In the genomic region with DNA sequence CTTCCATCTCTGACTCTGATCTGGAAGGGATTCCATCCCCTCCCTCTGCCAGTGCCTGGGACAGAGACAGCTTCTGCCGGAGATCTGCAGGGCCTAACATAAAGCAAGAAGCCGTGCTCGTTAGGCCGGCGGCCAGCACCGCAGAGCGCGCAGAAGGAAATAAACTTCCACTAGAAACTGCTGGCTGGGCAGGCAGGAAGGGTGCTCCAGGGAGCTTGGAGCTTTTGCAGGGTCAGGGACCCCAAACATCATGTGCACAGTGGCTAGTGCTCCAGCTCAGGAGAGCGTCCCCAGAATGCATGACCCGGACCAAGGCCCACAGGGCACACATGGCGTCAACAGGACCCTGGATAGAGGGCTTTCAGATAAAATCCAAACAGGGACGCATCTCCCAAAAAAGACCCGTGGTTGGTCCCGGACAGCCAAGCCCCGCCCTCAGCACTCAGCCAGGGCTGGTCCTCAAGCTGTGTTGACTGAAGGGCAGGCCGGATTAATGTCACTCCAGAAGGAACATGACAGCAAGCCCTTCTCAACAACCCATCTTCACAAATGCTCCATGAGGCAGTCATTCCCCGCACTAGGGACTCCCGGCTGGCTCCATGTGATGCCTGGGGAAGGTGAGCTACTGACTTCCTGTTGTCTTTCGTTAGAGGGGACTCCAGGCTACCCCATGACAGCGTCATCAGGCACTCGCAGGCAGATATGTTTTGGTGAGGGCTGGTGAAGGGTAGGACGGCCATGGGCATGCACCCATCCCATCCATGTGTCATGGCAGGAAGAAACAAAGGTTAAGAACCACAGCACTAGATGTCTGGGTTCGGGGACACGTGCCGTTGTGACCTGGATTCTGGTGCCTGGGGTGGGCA, we compare ENCODE assay signal across 18 cellular contexts.
DNase-seq lines count a peak whose midpoint lies in the region; TF ChIP-seq lines count a peak whose summit lies in the region.
"Had no signal": no experiment of that assay in that cellular context is flagged by ENCODE, and none has a peak within 500 bp of the region (broad histone marks: within the 10 kb centered on the region; RNA-seq: fewer than 3 reads in every experiment).

No MANE protein-coding gene starts in this region.

- H3K9me3 ChIP-seq in left ventricle myocardium inferior (replicated peaks) (no peaks in the 10 kb centered on the region), duodenal mucosa (ENCODE audit: control insufficient read depth in 1 of 2, low read length in 2 of 2) (no peaks in the 10 kb centered on the region)
- H3K9me3 ChIP-seq: prostate gland, SJSA1, uterus had no signal

- no peak for DNase-seq in left ventricle myocardium inferior
- DNase-seq in cardiac septum (ENCODE audit: low spot score): no peak
- DNase-seq in progenitor cell of endocrine pancreas (ENCODE audit: low spot score, unreplicated experiment): no peak
- DNase-seq in activated effector memory CD4-positive, alpha-beta T cell treated with Interleukin-2 at 50 U/mL for 16 hours: no peak
- DNase-seq in middle frontal gyrus (ENCODE audit: extremely low spot score, low spot score): no peak
- DNase-seq in NOMO-1 treated with DMSO at 0.1 percent for 48 hours (lab: John Stamatoyannopoulos, UW; ENCODE audit: unreplicated experiment): no peak
- DNase-seq: left cardiac atrium, NCI-H1048, T1000, uterus had no signal

- H3K4me1 Mint-ChIP-seq in nephron (peaks cover 50% of the 10 kb centered on the region), progenitor cell of endocrine pancreas (ENCODE audit: low read depth) (peaks cover 29% of the 10 kb centered on the region)
- H3K4me1 Mint-ChIP-seq: activated CD4-positive, alpha-beta T cell treated with anti-CD3 and anti-CD28 coated beads, Interleukin-2, amount 10 ng/mL, durations not matched to agents 24 days and 14 days; CD4-positive, alpha-beta memory T cell had no signal

- TF ChIP-seq CTCF in left ventricle myocardium inferior (IDR thresholded peaks at IDR 0.05; ENCODE audit: borderline replicate concordance): no peak
- no peak for TF ChIP-seq CTCF in nephron (IDR thresholded peaks at IDR 0.05; ENCODE audit: unreplicated experiment in 3 of 3)
- no peak for TF ChIP-seq CTCF in progenitor cell of endocrine pancreas (IDR thresholded peaks at IDR 0.05; ENCODE audit: unreplicated experiment)

- H3K27me3 ChIP-seq in left ventricle myocardium inferior (ENCODE audit: low read depth) (no peaks in the 10 kb centered on the region), duodenal mucosa (ENCODE audit: control insufficient read depth in 1 of 2, insufficient read depth in 2 of 2, low read length in 2 of 2) (no peaks in the 10 kb centered on the region)
- H3K27me3 ChIP-seq: SJSA1, uterus had no signal

- H3K9me3 Mint-ChIP-seq in nephron: no peaks in the 10 kb centered on the region
- no peaks in the 10 kb centered on the region for H3K9me3 Mint-ChIP-seq in progenitor cell of endocrine pancreas (ENCODE audit: low read depth)
- H3K9me3 Mint-ChIP-seq: activated CD4-positive, alpha-beta T cell treated with anti-CD3 and anti-CD28 coated beads, Interleukin-2, amount 10 ng/mL, durations not matched to agents 24 days and 14 days had no signal

- H3K9ac ChIP-seq in duodenal mucosa (ENCODE audit: low read depth in 1 of 2, low read length in 2 of 2): peak overlapping the region; percentile 15 to 39

- H3K36me3 ChIP-seq in left ventricle myocardium inferior (no peaks in the 10 kb centered on the region), duodenal mucosa (ENCODE audit: control insufficient read depth in 1 of 2, insufficient read depth in 2 of 2, low read length in 2 of 2) (no peaks in the 10 kb centered on the region)
- H3K36me3 ChIP-seq: prostate gland, SJSA1, uterus had no signal

- H3K27ac Mint-ChIP-seq in nephron (peak overlapping the region in 2 of 3 experiments; percentile 64 to 72), progenitor cell of endocrine pancreas (no peak overlapping the region)
- H3K27ac Mint-ChIP-seq: activated CD4-positive, alpha-beta T cell treated with anti-CD3 and anti-CD28 coated beads, Interleukin-2, amount 10 ng/mL, durations not matched to agents 24 days and 14 days; activated naive CD8-positive, alpha-beta T cell had no signal

- H3K27me3 Mint-ChIP-seq in nephron (ENCODE audit: low read depth) (peaks cover 18% of the 10 kb centered on the region), progenitor cell of endocrine pancreas (no peaks in the 10 kb centered on the region)
- H3K27me3 Mint-ChIP-seq: activated CD4-positive, alpha-beta T cell treated with anti-CD3 and anti-CD28 coated beads, Interleukin-2, amount 10 ng/mL, durations not matched to agents 24 days and 14 days; activated naive CD8-positive, alpha-beta T cell had no signal

- intact Hi-C loops in left ventricle myocardium inferior (cut with micrococcal nuclease) (no loop called here), cardiac septum (cut with DNase I) (no loop called here)

- no peak overlapping the region for H3K4me3 Mint-ChIP-seq in nephron
- H3K4me3 Mint-ChIP-seq in progenitor cell of endocrine pancreas (ENCODE audit: low read depth): no peak overlapping the region
- H3K4me3 Mint-ChIP-seq: activated CD4-positive, alpha-beta T cell treated with anti-CD3 and anti-CD28 coated beads, Interleukin-2, amount 10 ng/mL, durations not matched to agents 24 days and 14 days; activated naive CD8-positive, alpha-beta T cell had no signal

- H3K27ac ChIP-seq in left ventricle myocardium inferior (replicated peaks): peak overlapping the region; percentile 30
- peak overlapping the region; percentile 54 for H3K27ac ChIP-seq in duodenal mucosa (ENCODE audit: low read depth, low read length)
- H3K27ac ChIP-seq: HL-60, SJSA1, uterus had no signal

- H3K36me3 Mint-ChIP-seq in nephron (ENCODE audit: low read depth) (no peaks in the 10 kb centered on the region), progenitor cell of endocrine pancreas (ENCODE audit: insufficient read depth) (no peaks in the 10 kb centered on the region)
- H3K36me3 Mint-ChIP-seq: activated naive CD8-positive, alpha-beta T cell; CD4-positive, alpha-beta memory T cell had no signal

- H3K4me1 ChIP-seq in left ventricle myocardium inferior (peaks cover 69% of the 10 kb centered on the region), duodenal mucosa (ENCODE audit: control insufficient read depth in 1 of 2, insufficient read depth in 2 of 2, low read length in 2 of 2) (peaks cover 63% of the 10 kb centered on the region in 2 donors)

- H3K4me3 ChIP-seq in left ventricle myocardium inferior (no peak overlapping the region), duodenal mucosa (ENCODE audit: low read depth in 1 of 2, low read length in 2 of 2) (no peak overlapping the region)
- H3K4me3 ChIP-seq: prostate gland, SJSA1, uterus had no signal
